7 cellular contexts compared by ENCODE assay signal in genomic region chr5:173518856-173519255, GRCh38.
"Had no signal": no experiment of that assay in that cellular context is flagged by ENCODE, and none has a peak within 500 bp of the region (broad histone marks: within the 10 kb centered on the region; RNA-seq: fewer than 3 reads in every experiment).

No MANE protein-coding gene starts in this region.

- H2AFZ ChIP-seq: GM23248 had no signal

- H3K36me3 ChIP-seq: HAP-1 had no signal

- H3K9ac ChIP-seq: GM23248, KMS-11 had no signal

- H3K4me2 ChIP-seq: KMS-11 had no signal

- H3K9me3 ChIP-seq: HAP-1 had no signal

- H3K4me3 ChIP-seq: GM23248, HAP-1 had no signal

- ATAC-seq: HCT116 had no signal

- H3K27ac ChIP-seq: GM23248, KMS-11 had no signal

- DNase-seq: GM23248, GOT3, HFFc6, KBM-7 had no signal
